Comparison of ENCODE assay signal across 23 cellular contexts in genomic region chr19:13005861-13006370, GRCh38. TPM values are rescaled to one million over a fixed set of nuclear protein-coding genes. Genes with fewer than 3 reads are reported as not detected.
DNase-seq lines count a peak whose midpoint lies in the region; ATAC-seq and TF ChIP-seq lines count a peak whose summit lies in the region.
"Had no signal": no experiment of that assay in that cellular context is flagged by ENCODE, and none has a peak within 500 bp of the region (broad histone marks: within the 10 kb centered on the region; RNA-seq: fewer than 3 reads in every experiment).

No MANE protein-coding gene starts in this region.

- H3K27me3 ChIP-seq in heart right ventricle (peaks cover 0 to 18% (median 0%) of the 10 kb centered on the region in 7 donors), dorsolateral prefrontal cortex (no peaks in the 10 kb centered on the region), gastrocnemius medialis (no peaks in the 10 kb centered on the region), uterus (no peaks in the 10 kb centered on the region)
- H3K27me3 ChIP-seq: colonic mucosa, testis had no signal

- DNase-seq in heart right ventricle (no peak), Right ventricle myocardium superior (no peak), dorsolateral prefrontal cortex (peak in 1 of 10 donors; percentile 5), gastrocnemius medialis (peak in 1 of 2 donors; percentile 72), uterus (no peak), glomerular visceral epithelial cell (ENCODE audit: extremely low spot score) (no peak), NCI-H446 (lab: John Stamatoyannopoulos, UW) (no peak), dermis blood vessel endothelial cell (no peak)
- DNase-seq: ACHN; activated B cell treated with CpG ODN at 0.5 μM for 24 hours; activated CD8-positive, alpha-beta T cell treated with anti-CD3 and anti-CD28 coated beads for 36 hours; activated naive CD4-positive, alpha-beta T cell treated with anti-CD3 and anti-CD28 coated beads, Interleukin-2, amount 10 ng/mL, durations not matched to agents 7 days and 5 days; activated T-cell treated with anti-CD3 and anti-CD28 coated beads, Interleukin-2, amount 50 U/mL, for 24 hours; CD4-positive, alpha-beta memory T cell; colonic mucosa; DMS79; NCI-H1694; SHP77 treated with DMSO at 0.1 percent for 48 hours; stimulated activated CD4-positive, alpha-beta T cell treated with anti-CD3 and anti-CD28 coated beads, Interleukin-2, amount 100 ng/mL, for 24 hours; T-helper 2 cell; testis had no signal

- peaks cover 31 to 99% (median 72%) of the 10 kb centered on the region in 9 donors for H3K4me1 ChIP-seq in heart right ventricle
- peaks cover 86 to 93% of the 10 kb centered on the region in 2 donors for H3K4me1 ChIP-seq in gastrocnemius medialis
- H3K4me1 ChIP-seq in uterus, result peaks cover 8 to 55% of the 10 kb centered on the region in 2 donors
- H3K4me1 ChIP-seq: colonic mucosa had no signal

- peak overlapping the region in 8 of 10 donors; percentile 28 to 96 (median 76) for H3K27ac ChIP-seq in heart right ventricle
- H3K27ac ChIP-seq in dorsolateral prefrontal cortex, result peak overlapping the region; percentile 60 to 100 (median 98)
- peak overlapping the region; percentile 97 to 100 (median 99) for H3K27ac ChIP-seq in gastrocnemius medialis
- H3K27ac ChIP-seq in uterus, result peak overlapping the region; percentile 95 to 99
- H3K27ac ChIP-seq: colonic mucosa had no signal

- H3K36me3 ChIP-seq in heart right ventricle (peaks cover 0 to 8% (median 0%) of the 10 kb centered on the region in 9 donors), gastrocnemius medialis (no peaks in the 10 kb centered on the region), uterus (no peaks in the 10 kb centered on the region)
- H3K36me3 ChIP-seq: colonic mucosa had no signal

- no peaks in the 10 kb centered on the region for H3K9me3 ChIP-seq in heart right ventricle
- H3K9me3 ChIP-seq in gastrocnemius medialis, result no peaks in the 10 kb centered on the region
- H3K9me3 ChIP-seq in uterus, result no peaks in the 10 kb centered on the region
- H3K9me3 ChIP-seq: colonic mucosa, testis had no signal

- intact Hi-C loops in heart right ventricle (cut with DNase I), result no loop called here
- intact Hi-C loops in Right ventricle myocardium superior (cut with DNase I), result no loop called here
- intact Hi-C loops in dorsolateral prefrontal cortex (cut with DNase I), result no loop called here
- intact Hi-C loops in gastrocnemius medialis (cut with DNase I; ENCODE audit: low total_unique reads), result no loop called here
- intact Hi-C loops in uterus (cut with DNase I; ENCODE audit: low total_unique reads), result no loop called here

- WGBS in heart right ventricle, 2 donors, result 72 to 82% methylated on average over 12 of the region's 12 CpGs

- H3K4me3 ChIP-seq in heart right ventricle, result no peak overlapping the region
- H3K4me3 ChIP-seq in dorsolateral prefrontal cortex, result peak overlapping the region in 2 of 59 donors; percentile 19 to 37
- H3K4me3 ChIP-seq in gastrocnemius medialis, result peak overlapping the region in 3 of 4 donors; percentile 6 to 50 (median 48)
- peak overlapping the region in 1 of 2 donors; percentile 3 for H3K4me3 ChIP-seq in uterus
- H3K4me3 ChIP-seq: colonic mucosa, testis had no signal

- no peak for ATAC-seq in heart right ventricle
- no peak for ATAC-seq in Right ventricle myocardium superior (ENCODE audit: poor library complexity)
- no peak for ATAC-seq in gastrocnemius medialis
- ATAC-seq: activated CD8-positive, alpha-beta T cell treated with anti-CD3 and anti-CD28 coated beads for 36 hours; sciatic nerve had no signal

- in situ Hi-C loops in gastrocnemius medialis (cut with MboI; ENCODE audit: low sequenced_read_pairs in 4 of 4), result no loop called here

- no peak for TF ChIP-seq CTCF in heart right ventricle (IDR thresholded peaks at IDR 0.05)
- TF ChIP-seq CTCF in dorsolateral prefrontal cortex (IDR thresholded peaks at IDR 0.05 in 54 of 56, conservative IDR thresholded peaks at IDR 0.05 in 2 of 56; ENCODE audit: low read depth in 1 of 56, partially characterized antibody in 56 of 56), result no peak
- TF ChIP-seq CTCF in gastrocnemius medialis (IDR thresholded peaks at IDR 0.05 in 4 of 5, conservative IDR thresholded peaks at IDR 0.05 in 1 of 5), result peak in 2 of 5 experiments; percentile 4 to 19
- no peak for TF ChIP-seq CTCF in uterus (IDR thresholded peaks at IDR 0.05)

- TF ChIP-seq POLR2A in gastrocnemius medialis (IDR thresholded peaks at IDR 0.05) (no peak), uterus (IDR thresholded peaks at IDR 0.05) (no peak)

RNA-seq across cellular contexts. Expression of gene NFIX, which starts 10.6 kb away (rescaled TPM):
- 100 to 1,000 TPM; 111 to 162 (median 145) TPM for total RNA-seq in heart right ventricle
- polyA plus RNA-seq in heart right ventricle, result 10 to 100 TPM; 16.8 to 34.2 TPM
- total RNA-seq in Right ventricle myocardium superior, result 160 TPM
- total RNA-seq in dorsolateral prefrontal cortex, result 100 to 1,000 TPM; 219 to 402 (median 309) TPM
- total RNA-seq in gastrocnemius medialis, result 100 to 1,000 TPM in 2 of 4 donors, 10 to 100 TPM in 2; 31.9 to 128 (median 105) TPM
- total RNA-seq in uterus, result 100 to 1,000 TPM in 2 of 4 donors, 10 to 100 TPM in 2; 27.4 to 381 (median 78.4) TPM
- 12.6 and 23.7 TPM in 2 replicates for total RNA-seq in dermis blood vessel endothelial cell

RNA-seq across cellular contexts. Expression of gene DAND5, which starts 36.5 kb away (rescaled TPM):
- 10 to 100 TPM in 5 of 10 donors, 1 to 10 TPM in 5; 7.3 to 14.4 (median 10.1) TPM for total RNA-seq in heart right ventricle
- 1 to 10 TPM in 1 of 2 donors, under 1 TPM in 1; 0.71 to 4.2 TPM for polyA plus RNA-seq in heart right ventricle
- 9.1 TPM for total RNA-seq in Right ventricle myocardium superior
- total RNA-seq in dorsolateral prefrontal cortex, result 1 to 10 TPM in 1 of 120 experiments, under 1 TPM in 49, not detected in 70; 0.14 to 1.1 (median 0.35) TPM
- not detected for total RNA-seq in gastrocnemius medialis
- under 1 TPM in 1 of 4 donors, not detected in 3; 0.14 TPM for total RNA-seq in uterus
- total RNA-seq in dermis blood vessel endothelial cell, result 0.09 and 0.17 TPM in 2 replicates
- total RNA-seq: activated B cell treated with CpG ODN at 0.5 μM for 24 hours; activated CD8-positive, alpha-beta T cell treated with anti-CD3 and anti-CD28 coated beads for 36 hours; CD4-positive, alpha-beta memory T cell; osteoblast; sciatic nerve had no signal
- polyA plus RNA-seq: CD4-positive, alpha-beta memory T cell had no signal

RNA-seq across cellular contexts. Expression of gene GADD45GIP1, which starts 48.9 kb away (rescaled TPM):
- total RNA-seq in heart right ventricle (10 to 100 TPM; 18.4 to 33.9 (median 20.9) TPM), Right ventricle myocardium superior (31.1 TPM), dorsolateral prefrontal cortex (10 to 100 TPM; 11.9 to 33.8 (median 19.3) TPM), gastrocnemius medialis (10 to 100 TPM; 50.7 to 71.0 (median 61.4) TPM), uterus (10 to 100 TPM in 2 of 4 donors, 1 to 10 TPM in 2; 3.3 to 76.8 (median 12.8) TPM), dermis blood vessel endothelial cell (19.5 and 20.6 TPM in 2 replicates)
- polyA plus RNA-seq in heart right ventricle, result 100 to 1,000 TPM; 120 to 237 TPM

Comparison
In these comparisons a context has a peak if more than half of its experiments do, and no peak if none do; other contexts are left out.
1. H3K4me3 ChIP-seq: peak in gastrocnemius medialis (3 of 4); none in heart right ventricle (0 of 10).
2. Peak in every context shown above with its lines, with median percentiles within 50 percentile points of each other: H3K27ac ChIP-seq.